ENCODE assay signal across 9 cellular contexts in the genomic region with DNA sequence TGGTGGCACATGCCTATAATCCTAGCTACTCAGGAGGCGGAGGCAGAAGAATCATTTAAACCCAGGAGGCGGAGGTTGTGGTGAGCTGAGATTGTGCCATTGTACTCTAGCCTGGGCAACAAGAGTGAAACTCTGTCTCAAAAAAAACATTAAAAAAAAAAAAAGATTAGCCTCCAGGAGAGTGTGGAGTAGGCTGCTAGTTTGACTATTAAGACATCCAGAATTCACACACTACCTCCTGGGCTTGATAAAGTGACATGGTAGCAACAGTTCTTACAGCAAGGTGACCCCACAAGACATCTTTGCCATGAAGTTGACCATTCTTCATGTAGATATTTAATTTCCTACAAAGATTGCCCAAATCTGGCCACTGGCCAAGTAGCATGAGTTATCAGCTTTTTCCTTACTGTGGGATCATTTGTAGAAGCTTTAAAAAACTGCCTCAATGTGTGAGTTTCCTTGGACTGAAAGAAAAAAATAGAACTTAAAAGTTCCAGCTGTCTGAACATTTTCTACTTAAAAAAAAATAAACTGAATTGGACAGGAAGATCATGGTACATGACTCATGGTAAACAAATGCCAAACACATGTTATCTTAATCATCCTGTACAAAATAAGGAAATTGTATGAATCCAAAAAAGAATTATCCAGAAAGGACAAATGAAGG. TPM values are rescaled to one million over a fixed set of nuclear protein-coding genes. Genes with fewer than 3 reads are reported as not detected.
DNase-seq lines count a peak whose midpoint lies in the region; ATAC-seq and TF ChIP-seq lines count a peak whose summit lies in the region.
"Had no signal": no experiment of that assay in that cellular context is flagged by ENCODE, and none has a peak within 500 bp of the region (broad histone marks: within the 10 kb centered on the region; RNA-seq: fewer than 3 reads in every experiment).

No MANE protein-coding gene starts in this region.

- no peak overlapping the region for H3K27ac Mint-ChIP-seq in WTC11

- no peak for TF ChIP-seq CTCF in AG10803 (conservative IDR thresholded peaks at IDR 0.05; ENCODE audit: low read length)
- no peak for TF ChIP-seq CTCF in omental fat pad (IDR thresholded peaks at IDR 0.05)
- no peak for TF ChIP-seq CTCF in WTC11 (IDR thresholded peaks at IDR 0.05)

- no peak for TF ChIP-seq POLR2A in erythroblast (IDR thresholded peaks at IDR 0.05; ENCODE audit: low read length)

- peaks cover 19% of the 10 kb centered on the region for H3K9me3 Mint-ChIP-seq in WTC11

- ATAC-seq in omental fat pad (ENCODE audit: low FRiP score), result peak; percentile 71
- ATAC-seq in GM21360 (IDR thresholded peaks at IDR 0.05; ENCODE audit: unreplicated experiment), result no peak
- ATAC-seq in HG02884 (IDR thresholded peaks at IDR 0.05; ENCODE audit: unreplicated experiment), result no peak
- no peak for ATAC-seq in WTC11

- POLR2A ChIA-PET in WTC11 (lab: Charles Lee), result no interaction called here

- no peak overlapping the region for H3K4me3 ChIP-seq in AG10803 (ENCODE audit: low read length)

- H3K36me3 Mint-ChIP-seq in WTC11, result peaks cover 13% of the 10 kb centered on the region

- H3K4me1 Mint-ChIP-seq in WTC11, result peaks cover 10% of the 10 kb centered on the region

- H3K4me3 Mint-ChIP-seq in WTC11, result no peak overlapping the region

- DNase-seq in AG10803 (ENCODE audit: low read depth), result peak; percentile 87
- DNase-seq in OCI-M1 (lab: John Stamatoyannopoulos, UW), result peak; percentile 86
- DNase-seq in erythroblast (lab: John Stamatoyannopoulos, UW), result peak; percentile 72 to 76
- DNase-seq in omental fat pad (ENCODE audit: low spot score), result no peak
- no peak for DNase-seq in WTC11 (ENCODE audit: low spot score)
- no peak for DNase-seq in activated CD8-positive, alpha-beta memory T cell treated with anti-CD3 and anti-CD28 coated beads for 24 hours
- DNase-seq: substantia nigra had no signal

- CTCF ChIA-PET in WTC11 (lab: Charles Lee), result no interaction called here

- H3K27me3 Mint-ChIP-seq in WTC11 (ENCODE audit: low read depth), result no peaks in the 10 kb centered on the region; the same call in 1 of the 2 replicates

TF ChIP-seq in WTC11, 78 proteins besides CTCF, POLR2A, EP300 and RAD21:
- TF ChIP-seq, protein P1, sequence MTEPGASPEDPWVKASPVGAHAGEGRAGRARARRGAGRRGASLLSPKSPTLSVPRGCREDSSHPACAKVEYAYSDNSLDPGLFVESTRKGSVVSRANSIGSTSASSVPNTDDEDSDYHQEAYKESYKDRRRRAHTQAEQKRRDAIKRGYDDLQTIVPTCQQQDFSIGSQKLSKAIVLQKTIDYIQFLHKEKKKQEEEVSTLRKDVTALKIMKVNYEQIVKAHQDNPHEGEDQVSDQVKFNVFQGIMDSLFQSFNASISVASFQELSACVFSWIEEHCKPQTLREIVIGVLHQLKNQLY (CRISPR knock-in tag; IDR thresholded peaks at IDR 0.05), result no peak
- TF ChIP-seq KAT7 (CRISPR knock-in tag; IDR thresholded peaks at IDR 0.05; ENCODE audit: borderline replicate concordance) (no peak), MYBL2 (CRISPR knock-in tag; IDR thresholded peaks at IDR 0.05) (no peak), ZNF396 (CRISPR knock-in tag; IDR thresholded peaks at IDR 0.05; ENCODE audit: borderline replicate concordance) (no peak)
TF ChIP-seq in WTC11: peak in this region for 0.

RNA-seq across cellular contexts. Expression of a gene that starts 35.3 kb away (rescaled TPM):
- 100 to 1,000 TPM; 168 to 308 (median 256) TPM for total RNA-seq in omental fat pad
- 83.5 to 107 TPM (median 88.8 TPM) in 3 replicates for total RNA-seq in WTC11 (2021)

Comparison
In these comparisons a context has a peak if more than half of its experiments do, and no peak if none do; other contexts are left out.
1. DNase-seq: peak in AG10803 (single experiment), OCI-M1 (single experiment) and erythroblast (2 of 2); none in omental fat pad (single experiment), WTC11 (single experiment) and activated CD8-positive, alpha-beta memory T cell treated with anti-CD3 and anti-CD28 coated beads for 24 hours (single experiment).